In genomic region chr12:50263832-50264231, GRCh38 we compare ENCODE assay signal across 28 cellular contexts.
"Had no signal": no experiment of that assay in that cellular context is flagged by ENCODE, and none has a peak within 500 bp of the region (broad histone marks: within the 10 kb centered on the region; RNA-seq: fewer than 3 reads in every experiment).

No MANE protein-coding gene starts in this region.

- H3K9me3 ChIP-seq: colonic mucosa, esophagus muscularis mucosa, esophagus squamous epithelium, gastrocnemius medialis, gastroesophageal sphincter had no signal

- H3K4me2 ChIP-seq: hepatocyte had no signal

- ATAC-seq: effector memory CD8-positive, alpha-beta T cell; esophagus mucosa; foreskin keratinocyte; gastrocnemius medialis; gastroesophageal sphincter; heart left ventricle; heart right ventricle had no signal

- H3K4me3 ChIP-seq: colonic mucosa, coronary artery, dorsolateral prefrontal cortex, esophagus muscularis mucosa, esophagus squamous epithelium, gastrocnemius medialis, gastroesophageal sphincter, heart left ventricle, heart right ventricle, hepatocyte had no signal

- H2AFZ ChIP-seq: hepatocyte had no signal

- FAIRE-seq: endometrium, endothelial cell of umbilical vein, frontal cortex had no signal

- H3K27ac ChIP-seq: colonic mucosa, coronary artery, dorsolateral prefrontal cortex, epithelial cell of prostate, esophagus muscularis mucosa, esophagus squamous epithelium, foreskin keratinocyte, gastrocnemius medialis, gastroesophageal sphincter, heart left ventricle, heart right ventricle, hepatocyte had no signal

- H3K27me3 ChIP-seq: colonic mucosa, dorsolateral prefrontal cortex, esophagus muscularis mucosa, esophagus squamous epithelium, foreskin keratinocyte, gastrocnemius medialis, gastroesophageal sphincter, heart left ventricle, heart right ventricle, hepatocyte had no signal

- DNase-seq: colonic mucosa; cortex of kidney; dermis blood vessel endothelial cell; dorsolateral prefrontal cortex; effector CD4-positive, alpha-beta T cell; effector CD8-positive, alpha-beta T cell; effector memory CD4-positive, alpha-beta T cell; effector memory CD8-positive, alpha-beta T cell; endodermal cell; erythroblast; esophagus squamous epithelium; foreskin fibroblast; foreskin keratinocyte; foreskin melanocyte; gastrocnemius medialis; glutamatergic neuron; head of caudate nucleus; heart left ventricle; heart right ventricle had no signal

- H3K36me3 ChIP-seq: colonic mucosa, esophagus muscularis mucosa, esophagus squamous epithelium, gastrocnemius medialis, gastroesophageal sphincter, heart left ventricle, heart right ventricle had no signal
